ENCODE assay signal across 18 cellular contexts in the genomic region with DNA sequence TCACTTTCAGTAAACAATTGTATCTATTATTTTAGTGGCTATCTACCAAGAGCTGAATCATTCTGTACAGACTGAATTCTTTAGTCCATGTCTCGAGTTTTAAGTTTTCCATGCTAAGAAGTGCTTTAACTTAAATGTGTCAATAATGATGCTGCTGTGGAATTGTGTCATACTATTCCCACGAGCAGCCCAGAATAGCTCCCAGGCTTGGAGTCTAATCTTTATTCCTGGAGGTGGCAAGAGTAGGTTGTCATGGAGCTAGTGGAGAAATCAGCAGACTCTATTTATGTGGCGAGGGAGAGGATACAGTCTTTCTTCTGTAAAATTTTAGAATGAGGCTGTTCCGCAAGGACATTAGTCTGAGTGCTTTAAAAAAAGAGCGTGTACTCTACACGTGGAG.
DNase-seq lines count a peak whose midpoint lies in the region; ATAC-seq and TF ChIP-seq lines count a peak whose summit lies in the region.
"Had no signal": no experiment of that assay in that cellular context is flagged by ENCODE, and none has a peak within 500 bp of the region (broad histone marks: within the 10 kb centered on the region; RNA-seq: fewer than 3 reads in every experiment).

No MANE protein-coding gene starts in this region.

- no peak overlapping the region for H4K8ac ChIP-seq in IMR-90 (ENCODE audit: low read depth in 2 of 2, low read length in 2 of 2)

- ATAC-seq in IMR-90 (ENCODE audit: low read depth) (peak; percentile 42), left cardiac atrium (peak; percentile 31 to 41), GM21390 (IDR thresholded peaks at IDR 0.05; ENCODE audit: unreplicated experiment) (no peak), HG02623 (IDR thresholded peaks at IDR 0.05; ENCODE audit: unreplicated experiment) (no peak)
- ATAC-seq: HCT116, Panc1, SK-N-SH treated with all-trans-retinoic acid at 6 μM for 48 hours had no signal

- peaks cover 13% of the 10 kb centered on the region for H3K4me1 Mint-ChIP-seq in neural crest cell

- peaks cover 3% of the 10 kb centered on the region for H3K9me3 Mint-ChIP-seq in neural crest cell

- H4K91ac ChIP-seq in IMR-90 (ENCODE audit: insufficient read depth, low read depth, low read length), result no peak overlapping the region

- H3K56ac ChIP-seq in IMR-90 (ENCODE audit: extremely low read depth, insufficient read depth, low read length), result no peak overlapping the region

- no peak overlapping the region for H2BK5ac ChIP-seq in IMR-90 (ENCODE audit: low read depth, low read length, poor library complexity, severe bottlenecking)

- in situ Hi-C loops in IMR-90 (cut with MboI; ENCODE audit: low sequenced_read_pairs), result no loop called here
- in situ Hi-C loops in brain microvascular endothelial cell (cut with HindIII; ENCODE audit: low pct_ligation_motif_present, low sequenced_read_pairs), result no loop called here

- H3K36me3 ChIP-seq in IMR-90 (ENCODE audit: control insufficient read depth, insufficient read depth, low read length) (no peaks in the 10 kb centered on the region), brain microvascular endothelial cell (replicated peaks) (no peaks in the 10 kb centered on the region)
- H3K36me3 ChIP-seq: BE2C had no signal

- no peak overlapping the region for H3K4me2 ChIP-seq in IMR-90 (ENCODE audit: low read depth, low read length)

- CTCF ChIA-PET in IMR-90 (lab: Yijun Ruan, JAX), result interaction anchor here (0.9 kb wide), 1 partner anchor 9 kb away, joined by 3 read pairs; no protein-coding TSS in a partner anchor

- H3K14ac ChIP-seq in IMR-90 (replicated peaks; ENCODE audit: low read depth, low read length), result no peak overlapping the region

- H4K5ac ChIP-seq in IMR-90 (ENCODE audit: low read depth, low read length), result no peak overlapping the region

- POLR2A ChIA-PET in IMR-90 (lab: Charles Lee; ENCODE audit: unreplicated experiment), result no interaction called here

- H3K4me1 ChIP-seq in IMR-90 (ENCODE audit: control insufficient read depth, insufficient read depth, low read length), result no peaks in the 10 kb centered on the region

- H2BK120ac ChIP-seq in IMR-90 (ENCODE audit: low read depth, low read length), result no peak overlapping the region

- no peaks in the 10 kb centered on the region for H3K36me3 Mint-ChIP-seq in neural crest cell (ENCODE audit: low read depth)

- H3K9ac ChIP-seq in IMR-90 (ENCODE audit: low read depth, low read length), result no peak overlapping the region
- H3K9ac ChIP-seq: GM23248 had no signal

- no peak overlapping the region for H3K27ac ChIP-seq in IMR-90 (ENCODE audit: insufficient read depth, low read length)
- H3K27ac ChIP-seq in brain microvascular endothelial cell, result no peak overlapping the region
- H3K27ac ChIP-seq: GM23248 had no signal

- no peak overlapping the region for H2AK5ac ChIP-seq in IMR-90 (ENCODE audit: low read depth, low read length)

- H2AFZ ChIP-seq in IMR-90 (replicated peaks; ENCODE audit: low read length, poor library complexity), result no peak overlapping the region
- H2AFZ ChIP-seq: GM23248 had no signal

- dilution Hi-C loops in IMR-90 (cut with HindIII; ENCODE audit: low sequenced_read_pairs, unreplicated experiment), result no loop called here

- no peak overlapping the region for H2AK9ac ChIP-seq in IMR-90 (replicated peaks; ENCODE audit: low read depth, low read length, poor library complexity)

- H3K27me3 ChIP-seq in IMR-90 (ENCODE audit: control insufficient read depth, insufficient read depth, low read length) (no peaks in the 10 kb centered on the region), brain microvascular endothelial cell (replicated peaks) (no peaks in the 10 kb centered on the region)
- H3K27me3 ChIP-seq: BE2C had no signal

- no peaks in the 10 kb centered on the region for H3K9me1 ChIP-seq in IMR-90 (ENCODE audit: insufficient read depth, low read length)

- WGBS in IMR-90 (ENCODE audit: extremely low coverage in 2 of 2, insufficient read length in 1 of 2), 2 experiments, result 0% methylated on average over 1 of the region's 6 CpGs; no CpG with 5 or more reads in 1 of the 2 experiments

- BruUV-seq in IMR-90 (replicated peaks; lab: Mats Ljungman, UMichigan), result no TSS peak

- H4K20me1 ChIP-seq in IMR-90 (ENCODE audit: insufficient read depth, low read length), result no peaks in the 10 kb centered on the region

- no peaks in the 10 kb centered on the region for H3K27me3 Mint-ChIP-seq in neural crest cell (ENCODE audit: low read depth)
- H3K27me3 Mint-ChIP-seq: CD4-positive, alpha-beta T cell had no signal

- no peak for TF ChIP-seq POLR2A in IMR-90 (IDR thresholded peaks at IDR 0.05; ENCODE audit: low read depth, low read length)

- H3K9me3 ChIP-seq in IMR-90 (ENCODE audit: control insufficient read depth, insufficient read depth, low read length), result no peaks in the 10 kb centered on the region
- H3K9me3 ChIP-seq: BE2C had no signal

- peak overlapping the region; percentile 50 for H3K27ac Mint-ChIP-seq in neural crest cell (ENCODE audit: unreplicated experiment)
- H3K27ac Mint-ChIP-seq: CD4-positive, alpha-beta T cell had no signal

- peak; percentile 24 for DNase-seq in IMR-90
- peak; percentile 24 for DNase-seq in brain microvascular endothelial cell
- DNase-seq in left cardiac atrium, result no peak
- DNase-seq in neural crest cell (ENCODE audit: low read depth, low spot score), result no peak
- DNase-seq in NCI-H1694 (lab: John Stamatoyannopoulos, UW), result no peak
- no peak for DNase-seq in stimulated activated CD4-positive, alpha-beta T cell treated with anti-CD3 and anti-CD28 coated beads, Interleukin-1b, Interleukin-23, amount 100 ng/mL, for 48 hours
- DNase-seq: BE2C; CD4-positive, alpha-beta T cell; DMS53; GM23248; NCI-H1105 treated with DMSO at 0.1 percent for 48 hours; NCI-H187 treated with DMSO at 0.1 percent for 48 hours; NCI-H2171 treated with DMSO at 0.1 percent for 48 hours had no signal

- no peak overlapping the region for H3K18ac ChIP-seq in IMR-90 (ENCODE audit: low read depth, low read length)

- TF ChIP-seq RAD21 in IMR-90 (IDR thresholded peaks at IDR 0.05; ENCODE audit: low read length), result no peak

- no peak overlapping the region for H3K4ac ChIP-seq in IMR-90 (ENCODE audit: low read depth, low read length)

- H2BK15ac ChIP-seq in IMR-90 (ENCODE audit: low read depth, low read length), result no peak overlapping the region

- H3K4me3 Mint-ChIP-seq in neural crest cell, result no peak overlapping the region
- H3K4me3 Mint-ChIP-seq: CD4-positive, alpha-beta T cell had no signal

- intact Hi-C loops in IMR-90 (cut with micrococcal nuclease) (no loop called here), left cardiac atrium (cut with DNase I) (no loop called here)

- no peak overlapping the region for H3K4me3 ChIP-seq in IMR-90 (ENCODE audit: insufficient read depth, low read depth, low read length)
- H3K4me3 ChIP-seq in brain microvascular endothelial cell (ENCODE audit: low read depth, low read length), result no peak overlapping the region
- H3K4me3 ChIP-seq: GM23248 had no signal

- H2BK20ac ChIP-seq in IMR-90 (ENCODE audit: low read depth, low read length), result no peak overlapping the region

- no peaks in the 10 kb centered on the region for H3K79me1 ChIP-seq in IMR-90 (ENCODE audit: low read depth in 1 of 2, low read length in 2 of 2)

- no peak overlapping the region for H3K23ac ChIP-seq in IMR-90 (ENCODE audit: low read depth, low read length)

- TF ChIP-seq CTCF in IMR-90 (conservative IDR thresholded peaks at IDR 0.05; ENCODE audit: low read depth, low read length) (no peak), brain microvascular endothelial cell (IDR thresholded peaks at IDR 0.05; ENCODE audit: low read depth, low read length, missing control alignments) (no peak), neural crest cell (conservative IDR thresholded peaks at IDR 0.05) (no peak)

TF ChIP-seq in IMR-90, 13 proteins besides CTCF, POLR2A, EP300 and RAD21:
- TF ChIP-seq CHD1 (IDR thresholded peaks at IDR 0.05; ENCODE audit: low read depth, low read length) (no peak), CEBPB (IDR thresholded peaks at IDR 0.05; ENCODE audit: low read depth, low read length) (0 out of 2 replicates have a peak, but pooled peaks have one; percentile 2), RCOR1 (IDR thresholded peaks at IDR 0.05; ENCODE audit: insufficient replicate concordance, low read length) (no peak), MXI1 (IDR thresholded peaks at IDR 0.05; ENCODE audit: borderline replicate concordance, low read depth, low read length) (no peak), RFX5 (IDR thresholded peaks at IDR 0.05; ENCODE audit: low read depth, low read length) (no peak), BHLHE40 (IDR thresholded peaks at IDR 0.05; ENCODE audit: low read depth, low read length) (no peak)
- TF ChIP-seq, protein P1, sequence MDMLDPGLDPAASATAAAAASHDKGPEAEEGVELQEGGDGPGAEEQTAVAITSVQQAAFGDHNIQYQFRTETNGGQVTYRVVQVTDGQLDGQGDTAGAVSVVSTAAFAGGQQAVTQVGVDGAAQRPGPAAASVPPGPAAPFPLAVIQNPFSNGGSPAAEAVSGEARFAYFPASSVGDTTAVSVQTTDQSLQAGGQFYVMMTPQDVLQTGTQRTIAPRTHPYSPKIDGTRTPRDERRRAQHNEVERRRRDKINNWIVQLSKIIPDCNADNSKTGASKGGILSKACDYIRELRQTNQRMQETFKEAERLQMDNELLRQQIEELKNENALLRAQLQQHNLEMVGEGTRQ (IDR thresholded peaks at IDR 0.05; ENCODE audit: low read depth, low read length), result no peak
- TF ChIP-seq, protein P2, sequence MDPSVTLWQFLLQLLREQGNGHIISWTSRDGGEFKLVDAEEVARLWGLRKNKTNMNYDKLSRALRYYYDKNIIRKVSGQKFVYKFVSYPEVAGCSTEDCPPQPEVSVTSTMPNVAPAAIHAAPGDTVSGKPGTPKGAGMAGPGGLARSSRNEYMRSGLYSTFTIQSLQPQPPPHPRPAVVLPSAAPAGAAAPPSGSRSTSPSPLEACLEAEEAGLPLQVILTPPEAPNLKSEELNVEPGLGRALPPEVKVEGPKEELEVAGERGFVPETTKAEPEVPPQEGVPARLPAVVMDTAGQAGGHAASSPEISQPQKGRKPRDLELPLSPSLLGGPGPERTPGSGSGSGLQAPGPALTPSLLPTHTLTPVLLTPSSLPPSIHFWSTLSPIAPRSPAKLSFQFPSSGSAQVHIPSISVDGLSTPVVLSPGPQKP (IDR thresholded peaks at IDR 0.05; ENCODE audit: borderline replicate concordance, low read depth, low read length), result no peak

Comparison
In these comparisons a context has a peak if more than half of its experiments do, and no peak if none do; other contexts are left out.
1. ATAC-seq: peak in IMR-90 (single experiment) and left cardiac atrium (2 of 2); none in GM21390 (single experiment) and HG02623 (single experiment).
2. DNase-seq: peak in IMR-90 (single experiment) and brain microvascular endothelial cell (single experiment); none in left cardiac atrium (single experiment), neural crest cell (single experiment), NCI-H1694 (single experiment) and stimulated activated CD4-positive, alpha-beta T cell treated with anti-CD3 and anti-CD28 coated beads, Interleukin-1b, Interleukin-23, amount 100 ng/mL, for 48 hours (single experiment).